27 cellular contexts compared by ENCODE assay signal in genomic region chr15:36694574-36694973, GRCh38.
DNase-seq lines count a peak whose midpoint lies in the region; ATAC-seq, FAIRE-seq and TF ChIP-seq lines count a peak whose summit lies in the region.
"Had no signal": no experiment of that assay in that cellular context is flagged by ENCODE, and none has a peak within 500 bp of the region (broad histone marks: within the 10 kb centered on the region; RNA-seq: fewer than 3 reads in every experiment).

No MANE protein-coding gene starts in this region.

- H3K4me3 Mint-ChIP-seq in stimulated activated naive CD8-positive, alpha-beta T cell treated with anti-CD3 and anti-CD28 coated beads, Interleukin-15, amount 100 ng/mL, for 72 hours: no peak overlapping the region
- H3K4me3 Mint-ChIP-seq in naive thymus-derived CD8-positive, alpha-beta T cell: no peak overlapping the region
- H3K4me3 Mint-ChIP-seq: CD14-positive monocyte; CD4-positive, alpha-beta T cell; CD8-positive, alpha-beta memory T cell had no signal

- no peak overlapping the region for H3K27ac Mint-ChIP-seq in stimulated activated naive CD8-positive, alpha-beta T cell treated with anti-CD3 and anti-CD28 coated beads, Interleukin-15, amount 100 ng/mL, for 72 hours
- H3K27ac Mint-ChIP-seq in naive thymus-derived CD8-positive, alpha-beta T cell: no peak overlapping the region
- H3K27ac Mint-ChIP-seq: CD14-positive monocyte; CD4-positive, alpha-beta T cell; CD8-positive, alpha-beta memory T cell had no signal

- peak; percentile 70 for ATAC-seq in GM18907 (IDR thresholded peaks at IDR 0.05; ENCODE audit: unreplicated experiment)
- no peak for ATAC-seq in stimulated activated naive CD8-positive, alpha-beta T cell treated with anti-CD3 and anti-CD28 coated beads, Interleukin-15, amount 100 ng/mL, for 72 hours
- no peak for ATAC-seq in naive thymus-derived CD8-positive, alpha-beta T cell
- ATAC-seq: A549 had no signal

- no peaks in the 10 kb centered on the region for H3K9me3 ChIP-seq in osteoblast (ENCODE audit: low read depth, low read length)
- H3K9me3 ChIP-seq: A549; BE2C; BLaER1 treated with 17β-estradiol and CSF1 and Interleukin-3, amounts not matched to agents 10 nM and 100 nM had no signal

- H3K27me3 Mint-ChIP-seq in stimulated activated naive CD8-positive, alpha-beta T cell treated with anti-CD3 and anti-CD28 coated beads, Interleukin-15, amount 100 ng/mL, for 72 hours: no peaks in the 10 kb centered on the region
- H3K27me3 Mint-ChIP-seq in naive thymus-derived CD8-positive, alpha-beta T cell: no peaks in the 10 kb centered on the region
- H3K27me3 Mint-ChIP-seq: CD4-positive, alpha-beta T cell had no signal

- no peak overlapping the region for H3K4me3 ChIP-seq in osteoblast (ENCODE audit: insufficient read depth, low read length)
- H3K4me3 ChIP-seq: A549; BLaER1 treated with 17β-estradiol and CSF1 and Interleukin-3, amounts not matched to agents 10 nM and 100 nM; GM23248 had no signal

- peaks cover 3% of the 10 kb centered on the region for H3K36me3 ChIP-seq in osteoblast (ENCODE audit: insufficient read depth, low read length)
- H3K36me3 ChIP-seq: BE2C had no signal

- no peaks in the 10 kb centered on the region for H4K20me1 ChIP-seq in osteoblast (ENCODE audit: insufficient read depth, low read length)
- H4K20me1 ChIP-seq: BLaER1 treated with 17β-estradiol and CSF1 and Interleukin-3, amounts not matched to agents 10 nM and 100 nM had no signal

- H3K9me3 Mint-ChIP-seq in stimulated activated naive CD8-positive, alpha-beta T cell treated with anti-CD3 and anti-CD28 coated beads, Interleukin-15, amount 100 ng/mL, for 72 hours: no peaks in the 10 kb centered on the region
- H3K9me3 Mint-ChIP-seq in naive thymus-derived CD8-positive, alpha-beta T cell: no peaks in the 10 kb centered on the region
- H3K9me3 Mint-ChIP-seq: CD4-positive, alpha-beta T cell; CD8-positive, alpha-beta memory T cell had no signal

- no peaks in the 10 kb centered on the region for H3K4me1 ChIP-seq in osteoblast (ENCODE audit: insufficient read depth, low read length)
- H3K4me1 ChIP-seq: A549; BE2C; BLaER1 treated with 17β-estradiol and CSF1 and Interleukin-3, amounts not matched to agents 10 nM and 100 nM had no signal

- peaks cover 4 to 21% (median 19%) of the 10 kb centered on the region in 3 donors for H3K36me3 Mint-ChIP-seq in naive thymus-derived CD8-positive, alpha-beta T cell

- H3K4me1 Mint-ChIP-seq in stimulated activated naive CD8-positive, alpha-beta T cell treated with anti-CD3 and anti-CD28 coated beads, Interleukin-15, amount 100 ng/mL, for 72 hours: no peaks in the 10 kb centered on the region
- no peaks in the 10 kb centered on the region for H3K4me1 Mint-ChIP-seq in naive thymus-derived CD8-positive, alpha-beta T cell
- H3K4me1 Mint-ChIP-seq: CD14-positive monocyte; CD8-positive, alpha-beta memory T cell had no signal

- H3K27me3 ChIP-seq in osteoblast (ENCODE audit: insufficient read depth, low read length): no peaks in the 10 kb centered on the region
- H3K27me3 ChIP-seq: BE2C; BLaER1 treated with 17β-estradiol and CSF1 and Interleukin-3, amounts not matched to agents 10 nM and 100 nM had no signal

- no peak overlapping the region for H3K4me2 ChIP-seq in osteoblast (ENCODE audit: insufficient read depth, low read length)
- H3K4me2 ChIP-seq: A549; BLaER1 treated with 17β-estradiol and CSF1 and Interleukin-3, amounts not matched to agents 10 nM and 100 nM had no signal

- no peak overlapping the region for H3K27ac ChIP-seq in osteoblast (ENCODE audit: low read depth, low read length)
- H3K27ac ChIP-seq: A549; BLaER1 treated with 17β-estradiol and CSF1 and Interleukin-3, amounts not matched to agents 10 nM and 100 nM; GM23248 had no signal

- no peak overlapping the region for H2AFZ ChIP-seq in osteoblast (ENCODE audit: low read length)
- H2AFZ ChIP-seq: GM23248 had no signal

- H3K79me2 ChIP-seq in osteoblast (ENCODE audit: insufficient read depth, low read length): no peaks in the 10 kb centered on the region

- FAIRE-seq in GM19239 (lab: Jason Lieb, UNC): peak; percentile 23
- FAIRE-seq: A549, D721Med, GM12891, GM18507, H1 had no signal

- DNase-seq in GM19239 (ENCODE audit: insufficient read length, low spot score): no peak
- DNase-seq in kidney tubule cell (ENCODE audit: low spot score): peak; percentile 20
- DNase-seq in osteoblast (ENCODE audit: insufficient read length, low spot score, missing footprints): peak; percentile 2
- DNase-seq in stimulated activated naive CD8-positive, alpha-beta T cell treated with anti-CD3 and anti-CD28 coated beads, Interleukin-15, amount 100 ng/mL, for 72 hours: no peak
- DNase-seq in GF-D8 (lab: John Stamatoyannopoulos, UW): no peak
- no peak for DNase-seq in naive thymus-derived CD8-positive, alpha-beta T cell
- DNase-seq: 8988T; ACHN; AML-193; BE2C; CD4-positive, alpha-beta T cell; CD8-positive, alpha-beta memory T cell; DMS 273 treated with DMSO at 0.1 percent for 48 hours; DMS79; EL; GDM1; H7; HCEC 1CT had no signal

- no peak for TF ChIP-seq CTCF in osteoblast (IDR thresholded peaks at IDR 0.05; ENCODE audit: extremely low read depth, low read depth, low read length)

- POLR2A ChIA-PET in naive thymus-derived CD8-positive, alpha-beta T cell (lab: Charles Lee): no interaction called here

Comparison
In these comparisons a context has a peak if more than half of its experiments do, and no peak if none do; other contexts are left out.
1. DNase-seq: peak in kidney tubule cell (single experiment) and osteoblast (single experiment); none in GM19239 (single experiment), stimulated activated naive CD8-positive, alpha-beta T cell treated with anti-CD3 and anti-CD28 coated beads, Interleukin-15, amount 100 ng/mL, for 72 hours (0 of 2), GF-D8 (single experiment) and naive thymus-derived CD8-positive, alpha-beta T cell (0 of 10).